ENCODE assay signal across 25 cellular contexts in the genomic region with DNA sequence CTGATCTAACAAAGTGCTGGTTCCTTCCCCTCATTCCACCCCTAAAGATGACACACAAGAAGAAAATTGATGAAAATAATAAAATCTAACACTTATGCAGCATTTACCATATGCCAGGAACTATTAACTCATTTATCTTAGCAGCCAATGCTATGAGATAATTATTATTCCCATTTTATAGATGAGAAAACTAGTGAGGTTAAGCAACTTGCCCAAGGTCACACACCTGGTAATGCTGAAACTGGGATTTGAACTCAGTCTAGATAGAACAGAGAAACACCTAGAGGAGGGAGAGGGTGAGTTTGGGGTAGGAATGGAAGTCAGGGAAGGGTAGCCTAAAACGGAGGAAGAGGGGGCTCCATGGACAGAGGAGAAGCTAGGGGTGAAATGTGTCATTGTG. TPM values are rescaled to one million over a fixed set of nuclear protein-coding genes. Genes with fewer than 3 reads are reported as not detected.
DNase-seq lines count a peak whose midpoint lies in the region; ATAC-seq and TF ChIP-seq lines count a peak whose summit lies in the region.
"Had no signal": no experiment of that assay in that cellular context is flagged by ENCODE, and none has a peak within 500 bp of the region (broad histone marks: within the 10 kb centered on the region; RNA-seq: fewer than 3 reads in every experiment).

No MANE protein-coding gene starts in this region.

- no peak overlapping the region for H3K27ac ChIP-seq in GM23338 (ENCODE audit: low read depth)
- H3K27ac ChIP-seq: ascending aorta, cardiac muscle cell, esophagus squamous epithelium, hepatocyte, skin epidermis, tibial artery had no signal

- no peak for ATAC-seq in GM23338
- ATAC-seq: left colon, Panc1 had no signal

- no peak overlapping the region for H2AFZ ChIP-seq in GM23338
- H2AFZ ChIP-seq: hepatocyte had no signal

- H4K20me1 ChIP-seq in GM23338 (replicated peaks; ENCODE audit: insufficient read depth) = no peaks in the 10 kb centered on the region

- H3K27me3 Mint-ChIP-seq in activated naive CD4-positive, alpha-beta T cell treated with anti-CD3 and anti-CD28 coated beads, Interleukin-2, amount 50 U/mL, for 24 hours = no peaks in the 10 kb centered on the region
- peaks cover 5% of the 10 kb centered on the region for H3K27me3 Mint-ChIP-seq in GM23338 (ENCODE audit: insufficient read depth, low read depth, poor library complexity)
- H3K27me3 Mint-ChIP-seq in endothelial cell (ENCODE audit: unreplicated experiment) = peaks cover 2% of the 10 kb centered on the region
- H3K27me3 Mint-ChIP-seq in progenitor cell of endocrine pancreas = no peaks in the 10 kb centered on the region
- H3K27me3 Mint-ChIP-seq: dendritic cell treated with granulocyte-macrophage colony-stimulating factor and Interleukin-4, amounts not matched to agents 40 ng/mL and 50 ng/mL, for 4 days had no signal

- no peaks in the 10 kb centered on the region for H3K36me3 ChIP-seq in GM23338 (ENCODE audit: insufficient read depth)

- peaks cover 13% of the 10 kb centered on the region for H3K36me3 Mint-ChIP-seq in activated naive CD4-positive, alpha-beta T cell treated with anti-CD3 and anti-CD28 coated beads, Interleukin-2, amount 50 U/mL, for 24 hours
- H3K36me3 Mint-ChIP-seq in GM23338 (ENCODE audit: low read depth) = peaks cover 58% of the 10 kb centered on the region
- peaks cover 9% of the 10 kb centered on the region for H3K36me3 Mint-ChIP-seq in endothelial cell (ENCODE audit: low read depth, unreplicated experiment)
- peaks cover 27% of the 10 kb centered on the region for H3K36me3 Mint-ChIP-seq in progenitor cell of endocrine pancreas (ENCODE audit: insufficient read depth)

- peak overlapping the region; percentile 90 for H3K27ac Mint-ChIP-seq in activated naive CD4-positive, alpha-beta T cell treated with anti-CD3 and anti-CD28 coated beads, Interleukin-2, amount 50 U/mL, for 24 hours
- H3K27ac Mint-ChIP-seq in GM23338 (no peak overlapping the region), endothelial cell (ENCODE audit: unreplicated experiment) (peak overlapping the region; percentile 20), progenitor cell of endocrine pancreas (peak overlapping the region; percentile 79)
- H3K27ac Mint-ChIP-seq: dendritic cell treated with granulocyte-macrophage colony-stimulating factor and Interleukin-4, amounts not matched to agents 40 ng/mL and 50 ng/mL, for 4 days had no signal

- no peaks in the 10 kb centered on the region for H3K79me2 ChIP-seq in GM23338 (replicated peaks; ENCODE audit: insufficient read depth)
- H3K79me2 ChIP-seq: hepatocyte had no signal

- H3K4me3 Mint-ChIP-seq in activated naive CD4-positive, alpha-beta T cell treated with anti-CD3 and anti-CD28 coated beads, Interleukin-2, amount 50 U/mL, for 24 hours = no peak overlapping the region
- H3K4me3 Mint-ChIP-seq in GM23338 = no peak overlapping the region
- H3K4me3 Mint-ChIP-seq in endothelial cell (ENCODE audit: unreplicated experiment) = peak overlapping the region; percentile 31
- H3K4me3 Mint-ChIP-seq in progenitor cell of endocrine pancreas (ENCODE audit: low read depth) = no peak overlapping the region
- H3K4me3 Mint-ChIP-seq: dendritic cell treated with granulocyte-macrophage colony-stimulating factor and Interleukin-4, amounts not matched to agents 40 ng/mL and 50 ng/mL, for 4 days had no signal

- H3K4me1 Mint-ChIP-seq in activated naive CD4-positive, alpha-beta T cell treated with anti-CD3 and anti-CD28 coated beads, Interleukin-2, amount 50 U/mL, for 24 hours = peaks cover 32% of the 10 kb centered on the region
- peaks cover 3% of the 10 kb centered on the region; the same call in 1 of the 3 replicates for H3K4me1 Mint-ChIP-seq in GM23338
- H3K4me1 Mint-ChIP-seq in endothelial cell (ENCODE audit: unreplicated experiment) = no peaks in the 10 kb centered on the region
- H3K4me1 Mint-ChIP-seq in progenitor cell of endocrine pancreas (ENCODE audit: low read depth) = peaks cover 4% of the 10 kb centered on the region

- 0 out of 2 replicates have a peak, but pooled peaks cover 2% of the 10 kb centered on the region for H3F3A ChIP-seq in GM23338 (replicated peaks; ENCODE audit: low read depth)

- H3K4me3 ChIP-seq in GM23338 = no peak overlapping the region
- H3K4me3 ChIP-seq: ascending aorta, cardiac muscle cell, esophagus squamous epithelium, hepatocyte, MG63, skin epidermis, tibial artery had no signal

- no peaks in the 10 kb centered on the region for H3K4me1 ChIP-seq in GM23338 (ENCODE audit: insufficient read depth)
- H3K4me1 ChIP-seq: ascending aorta, esophagus squamous epithelium, tibial artery had no signal

- no peak overlapping the region for H3K4me2 ChIP-seq in GM23338
- H3K4me2 ChIP-seq: hepatocyte had no signal

- H3K9me2 ChIP-seq in GM23338 (ENCODE audit: insufficient read depth) = no peaks in the 10 kb centered on the region

- DNase-seq in activated naive CD4-positive, alpha-beta T cell treated with anti-CD3 and anti-CD28 coated beads, Interleukin-2, amount 50 U/mL, for 16 hours = no peak
- DNase-seq in GM23338 (ENCODE audit: low spot score) (no peak), endothelial cell (ENCODE audit: low spot score) (no peak), progenitor cell of endocrine pancreas (ENCODE audit: low spot score, unreplicated experiment) (no peak), NOMO-1 treated with DMSO at 0.1 percent for 48 hours (lab: John Stamatoyannopoulos, UW; ENCODE audit: unreplicated experiment) (no peak), DMS79 (lab: John Stamatoyannopoulos, UW) (no peak)
- DNase-seq: activated naive CD4-positive, alpha-beta T cell; activated T-cell treated with anti-CD3 and anti-CD28 coated beads for 4 hours; esophagus squamous epithelium; KBM-7; left colon; MG63; NCI-H1105 treated with DMSO at 0.1 percent for 48 hours; NCI-H2029; NCI-H2227 treated with DMSO at 0.1 percent for 48 hours; NCI-H69; SHP77; tibial artery had no signal

- no peaks in the 10 kb centered on the region for H3K9me3 Mint-ChIP-seq in activated naive CD4-positive, alpha-beta T cell treated with anti-CD3 and anti-CD28 coated beads, Interleukin-2, amount 50 U/mL, for 24 hours
- H3K9me3 Mint-ChIP-seq in GM23338 (no peaks in the 10 kb centered on the region), endothelial cell (ENCODE audit: unreplicated experiment) (no peaks in the 10 kb centered on the region), progenitor cell of endocrine pancreas (ENCODE audit: low read depth) (peaks cover 26% of the 10 kb centered on the region)
- H3K9me3 Mint-ChIP-seq: dendritic cell treated with granulocyte-macrophage colony-stimulating factor and Interleukin-4, amounts not matched to agents 40 ng/mL and 50 ng/mL, for 4 days had no signal

- no peaks in the 10 kb centered on the region for H3K27me3 ChIP-seq in GM23338 (ENCODE audit: insufficient read depth)
- H3K27me3 ChIP-seq: ascending aorta, cardiac muscle cell, esophagus squamous epithelium, hepatocyte, MG63, tibial artery had no signal

- TF ChIP-seq CTCF in GM23338 (conservative IDR thresholded peaks at IDR 0.05; ENCODE audit: low read depth in 2 of 2) = no peak
- TF ChIP-seq CTCF in endothelial cell (IDR thresholded peaks at IDR 0.05; ENCODE audit: unreplicated experiment) = no peak
- no peak for TF ChIP-seq CTCF in progenitor cell of endocrine pancreas (IDR thresholded peaks at IDR 0.05; ENCODE audit: unreplicated experiment)

TF ChIP-seq in GM23338, 12 proteins besides CTCF, POLR2A, EP300 and RAD21:
- TF ChIP-seq, protein P1, sequence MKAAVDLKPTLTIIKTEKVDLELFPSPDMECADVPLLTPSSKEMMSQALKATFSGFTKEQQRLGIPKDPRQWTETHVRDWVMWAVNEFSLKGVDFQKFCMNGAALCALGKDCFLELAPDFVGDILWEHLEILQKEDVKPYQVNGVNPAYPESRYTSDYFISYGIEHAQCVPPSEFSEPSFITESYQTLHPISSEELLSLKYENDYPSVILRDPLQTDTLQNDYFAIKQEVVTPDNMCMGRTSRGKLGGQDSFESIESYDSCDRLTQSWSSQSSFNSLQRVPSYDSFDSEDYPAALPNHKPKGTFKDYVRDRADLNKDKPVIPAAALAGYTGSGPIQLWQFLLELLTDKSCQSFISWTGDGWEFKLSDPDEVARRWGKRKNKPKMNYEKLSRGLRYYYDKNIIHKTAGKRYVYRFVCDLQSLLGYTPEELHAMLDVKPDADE (IDR thresholded peaks at IDR 0.05) = no peak
- TF ChIP-seq, protein P2, sequence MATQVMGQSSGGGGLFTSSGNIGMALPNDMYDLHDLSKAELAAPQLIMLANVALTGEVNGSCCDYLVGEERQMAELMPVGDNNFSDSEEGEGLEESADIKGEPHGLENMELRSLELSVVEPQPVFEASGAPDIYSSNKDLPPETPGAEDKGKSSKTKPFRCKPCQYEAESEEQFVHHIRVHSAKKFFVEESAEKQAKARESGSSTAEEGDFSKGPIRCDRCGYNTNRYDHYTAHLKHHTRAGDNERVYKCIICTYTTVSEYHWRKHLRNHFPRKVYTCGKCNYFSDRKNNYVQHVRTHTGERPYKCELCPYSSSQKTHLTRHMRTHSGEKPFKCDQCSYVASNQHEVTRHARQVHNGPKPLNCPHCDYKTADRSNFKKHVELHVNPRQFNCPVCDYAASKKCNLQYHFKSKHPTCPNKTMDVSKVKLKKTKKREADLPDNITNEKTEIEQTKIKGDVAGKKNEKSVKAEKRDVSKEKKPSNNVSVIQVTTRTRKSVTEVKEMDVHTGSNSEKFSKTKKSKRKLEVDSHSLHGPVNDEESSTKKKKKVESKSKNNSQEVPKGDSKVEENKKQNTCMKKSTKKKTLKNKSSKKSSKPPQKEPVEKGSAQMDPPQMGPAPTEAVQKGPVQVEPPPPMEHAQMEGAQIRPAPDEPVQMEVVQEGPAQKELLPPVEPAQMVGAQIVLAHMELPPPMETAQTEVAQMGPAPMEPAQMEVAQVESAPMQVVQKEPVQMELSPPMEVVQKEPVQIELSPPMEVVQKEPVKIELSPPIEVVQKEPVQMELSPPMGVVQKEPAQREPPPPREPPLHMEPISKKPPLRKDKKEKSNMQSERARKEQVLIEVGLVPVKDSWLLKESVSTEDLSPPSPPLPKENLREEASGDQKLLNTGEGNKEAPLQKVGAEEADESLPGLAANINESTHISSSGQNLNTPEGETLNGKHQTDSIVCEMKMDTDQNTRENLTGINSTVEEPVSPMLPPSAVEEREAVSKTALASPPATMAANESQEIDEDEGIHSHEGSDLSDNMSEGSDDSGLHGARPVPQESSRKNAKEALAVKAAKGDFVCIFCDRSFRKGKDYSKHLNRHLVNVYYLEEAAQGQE (IDR thresholded peaks at IDR 0.05; ENCODE audit: unreplicated experiment) = no peak
- peak; percentile 35; the same call in 1 of the 2 replicates for TF ChIP-seq POLR2AphosphoS5 (IDR thresholded peaks at IDR 0.05; ENCODE audit: low read depth)
- no peak for TF ChIP-seq CREB1 (CRISPR knock-in tag; IDR thresholded peaks at IDR 0.05; ENCODE audit: low read depth)
- TF ChIP-seq EZH2 (IDR thresholded peaks at IDR 0.05; ENCODE audit: low read depth, unreplicated experiment) = no peak
- TF ChIP-seq EZH2phosphoT487 (IDR thresholded peaks at IDR 0.05; ENCODE audit: unreplicated experiment) = no peak
- TF ChIP-seq ZNF114 (CRISPR knock-in tag; IDR thresholded peaks at IDR 0.05) = no peak
- TF ChIP-seq ZNF331 (CRISPR knock-in tag; IDR thresholded peaks at IDR 0.05; ENCODE audit: low read depth) = no peak

RNA-seq across cellular contexts. Expression of a gene that starts 18.6 kb away (rescaled TPM):
- 601 and 620 TPM in 2 replicates for total RNA-seq in GM23338 (2014; rRNA removed; shearing (Covaris generic))
- polyA plus RNA-seq in GM23338 (2016; fragmentation: Nextera tagmentation; extraction: Ambion mirVana) = 307 and 337 TPM in 2 replicates
- 267 TPM for total RNA-seq in endothelial cell (ENCODE audit: unreplicated experiment)
- 425 and 445 TPM in 2 replicates for total RNA-seq in progenitor cell of endocrine pancreas
